ENCODE assay signal across 11 cellular contexts in genomic region chr3:152557302-152557999, GRCh38.
DNase-seq lines count a peak whose midpoint lies in the region; ATAC-seq and TF ChIP-seq lines count a peak whose summit lies in the region.
"Had no signal": no experiment of that assay in that cellular context is flagged by ENCODE, and none has a peak within 500 bp of the region (broad histone marks: within the 10 kb centered on the region; RNA-seq: fewer than 3 reads in every experiment).

No MANE protein-coding gene starts in this region.

- H3K27ac ChIP-seq in Peyer's patch (peak overlapping the region in 3 of 4 donors; percentile 9 to 52 (median 19)), parathyroid adenoma (peak overlapping the region; percentile 58), OCI-LY7 (ENCODE audit: low read depth, low read length, poor library complexity, severe bottlenecking) (no peak overlapping the region)
- H3K27ac ChIP-seq: SK-N-MC had no signal

- H3K36me3 ChIP-seq in Peyer's patch (no peaks in the 10 kb centered on the region), parathyroid adenoma (ENCODE audit: control insufficient read depth, insufficient read depth, low read length) (no peaks in the 10 kb centered on the region), OCI-LY7 (ENCODE audit: insufficient read depth, low read length) (no peaks in the 10 kb centered on the region)
- H3K36me3 ChIP-seq: HAP-1 had no signal

- H4K20me1 ChIP-seq in OCI-LY7 (ENCODE audit: insufficient read depth, low read length), result no peaks in the 10 kb centered on the region

- H3K4me2 ChIP-seq in parathyroid adenoma (ENCODE audit: low read length) (no peak overlapping the region), OCI-LY7 (ENCODE audit: low read length) (no peak overlapping the region)

- CTCF ChIA-PET in OCI-LY7 (lab: Charles Lee; ENCODE audit: unreplicated experiment), result no interaction called here

- no peaks in the 10 kb centered on the region for H3K9me2 ChIP-seq in OCI-LY7 (ENCODE audit: insufficient read depth, low read length)

- POLR2A ChIA-PET in OCI-LY7 (lab: Charles Lee), result no interaction called here

- no peak for TF ChIP-seq POLR2A in Peyer's patch (IDR thresholded peaks at IDR 0.05)

- no peaks in the 10 kb centered on the region for H3K9me3 ChIP-seq in Peyer's patch
- no peaks in the 10 kb centered on the region for H3K9me3 ChIP-seq in parathyroid adenoma (ENCODE audit: control insufficient read depth, low read length)
- no peaks in the 10 kb centered on the region for H3K9me3 ChIP-seq in OCI-LY7 (ENCODE audit: low read length)
- H3K9me3 ChIP-seq: HAP-1 had no signal

- peaks cover 0 to 3% (median 0%) of the 10 kb centered on the region in 4 donors for H3K4me1 ChIP-seq in Peyer's patch
- no peaks in the 10 kb centered on the region for H3K4me1 ChIP-seq in parathyroid adenoma
- H3K4me1 ChIP-seq in OCI-LY7 (ENCODE audit: insufficient read depth, low read length, poor library complexity, severe bottlenecking), result no peaks in the 10 kb centered on the region
- H3K4me1 ChIP-seq: HAP-1 had no signal

- no TSS peak for BruUV-seq in OCI-LY7 (replicated peaks; lab: Mats Ljungman, UMichigan)

- DNase-seq in Peyer's patch (no peak), activated gamma-delta T cell (lab: John Stamatoyannopoulos, UW) (no peak), OCI-LY7 (ENCODE audit: low spot score) (no peak), DMS153 (lab: John Stamatoyannopoulos, UW) (no peak), NCI-H2029 treated with DMSO at 0.1 percent for 48 hours (lab: John Stamatoyannopoulos, UW) (no peak)
- DNase-seq: activated T-cell treated with anti-CD3 and anti-CD28 coated beads, Interleukin-2, amount 50 U/mL, for 48 hours had no signal

- no peak overlapping the region for H2AFZ ChIP-seq in parathyroid adenoma
- no peak overlapping the region for H2AFZ ChIP-seq in OCI-LY7 (ENCODE audit: low read length)

- no peaks in the 10 kb centered on the region for H3K27me3 ChIP-seq in Peyer's patch
- H3K27me3 ChIP-seq in parathyroid adenoma (ENCODE audit: control insufficient read depth, insufficient read depth, low read length), result no peaks in the 10 kb centered on the region

- intact Hi-C loops in OCI-LY7 (cut with micrococcal nuclease; ENCODE audit: unreplicated experiment), result no loop called here

- H3K79me2 ChIP-seq in parathyroid adenoma, result no peaks in the 10 kb centered on the region
- no peaks in the 10 kb centered on the region for H3K79me2 ChIP-seq in OCI-LY7 (ENCODE audit: insufficient read depth, low read depth, low read length)

- ATAC-seq in GM18909 (IDR thresholded peaks at IDR 0.05; ENCODE audit: poor library complexity, unreplicated experiment) (peak; percentile 78), HG02623 (IDR thresholded peaks at IDR 0.05; ENCODE audit: unreplicated experiment) (peak; percentile 38)

- no peak overlapping the region for H3K4me3 ChIP-seq in Peyer's patch
- no peak overlapping the region for H3K4me3 ChIP-seq in parathyroid adenoma (ENCODE audit: low read depth, low read length)
- H3K4me3 ChIP-seq in OCI-LY7 (ENCODE audit: low read depth, low read length, poor library complexity, severe bottlenecking), result no peak overlapping the region
- H3K4me3 ChIP-seq: HAP-1, SK-N-MC had no signal

- TF ChIP-seq CTCF in Peyer's patch (IDR thresholded peaks at IDR 0.05) (no peak), parathyroid adenoma (IDR thresholded peaks at IDR 0.05) (no peak), OCI-LY7 (conservative IDR thresholded peaks at IDR 0.05; ENCODE audit: low read length) (no peak)

- H3K9ac ChIP-seq in parathyroid adenoma, result no peak overlapping the region
